Comparison of ENCODE assay signal across 1 cellular context in the genomic region with DNA sequence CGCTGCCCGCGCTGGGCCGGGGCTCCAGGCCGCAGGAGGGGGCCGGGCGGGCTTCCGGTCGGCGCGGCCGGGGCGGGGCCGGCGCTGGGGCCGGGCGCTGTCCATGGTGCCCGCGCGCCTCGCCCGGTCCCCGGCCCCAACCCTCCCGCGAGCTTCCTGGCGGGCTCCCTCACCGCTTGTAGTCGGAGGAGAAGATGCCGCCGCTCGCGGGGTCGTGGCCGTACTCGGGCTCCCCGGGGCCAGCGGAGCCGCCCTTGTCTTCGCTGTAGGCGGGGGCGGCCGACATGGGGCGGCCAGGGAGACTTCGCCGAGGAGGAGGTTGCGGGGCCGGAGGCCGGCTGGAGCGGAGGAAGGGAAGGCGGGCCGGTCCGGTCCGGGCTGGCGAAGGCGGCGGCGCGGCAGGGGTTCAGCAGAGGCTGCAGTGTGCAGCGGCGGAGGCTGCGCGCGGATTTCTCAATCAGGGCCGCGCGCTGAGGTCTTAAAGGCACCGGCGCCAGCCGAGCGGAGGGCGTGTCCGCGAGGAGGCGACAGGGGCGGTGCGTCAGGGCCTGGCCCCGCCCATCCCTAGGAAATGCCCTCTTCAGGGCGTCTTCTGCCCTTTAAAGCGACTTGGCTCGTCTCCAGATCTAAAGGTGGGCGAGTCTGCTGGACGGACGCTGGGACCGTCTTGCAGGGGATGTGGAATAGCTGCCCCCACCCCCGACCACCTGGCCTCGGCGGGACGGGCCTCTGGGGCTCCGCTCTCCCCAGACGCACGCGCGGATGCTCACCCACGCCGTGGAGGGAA.
TF ChIP-seq lines count a peak whose summit lies in the region.

A gene with protein sequence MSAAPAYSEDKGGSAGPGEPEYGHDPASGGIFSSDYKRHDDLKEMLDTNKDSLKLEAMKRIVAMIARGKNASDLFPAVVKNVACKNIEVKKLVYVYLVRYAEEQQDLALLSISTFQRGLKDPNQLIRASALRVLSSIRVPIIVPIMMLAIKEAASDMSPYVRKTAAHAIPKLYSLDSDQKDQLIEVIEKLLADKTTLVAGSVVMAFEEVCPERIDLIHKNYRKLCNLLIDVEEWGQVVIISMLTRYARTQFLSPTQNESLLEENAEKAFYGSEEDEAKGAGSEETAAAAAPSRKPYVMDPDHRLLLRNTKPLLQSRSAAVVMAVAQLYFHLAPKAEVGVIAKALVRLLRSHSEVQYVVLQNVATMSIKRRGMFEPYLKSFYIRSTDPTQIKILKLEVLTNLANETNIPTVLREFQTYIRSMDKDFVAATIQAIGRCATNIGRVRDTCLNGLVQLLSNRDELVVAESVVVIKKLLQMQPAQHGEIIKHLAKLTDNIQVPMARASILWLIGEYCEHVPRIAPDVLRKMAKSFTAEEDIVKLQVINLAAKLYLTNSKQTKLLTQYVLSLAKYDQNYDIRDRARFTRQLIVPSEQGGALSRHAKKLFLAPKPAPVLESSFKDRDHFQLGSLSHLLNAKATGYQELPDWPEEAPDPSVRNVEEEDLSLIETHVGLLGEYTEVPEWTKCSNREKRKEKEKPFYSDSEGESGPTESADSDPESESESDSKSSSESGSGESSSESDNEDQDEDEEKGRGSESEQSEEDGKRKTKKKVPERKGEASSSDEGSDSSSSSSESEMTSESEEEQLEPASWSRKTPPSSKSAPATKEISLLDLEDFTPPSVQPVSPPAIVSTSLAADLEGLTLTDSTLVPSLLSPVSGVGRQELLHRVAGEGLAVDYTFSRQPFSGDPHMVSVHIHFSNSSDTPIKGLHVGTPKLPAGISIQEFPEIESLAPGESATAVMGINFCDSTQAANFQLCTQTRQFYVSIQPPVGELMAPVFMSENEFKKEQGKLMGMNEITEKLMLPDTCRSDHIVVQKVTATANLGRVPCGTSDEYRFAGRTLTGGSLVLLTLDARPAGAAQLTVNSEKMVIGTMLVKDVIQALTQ (minus strand): TSS at position 455 of the 787 bp plus-strand sequence. CDS start 169 bp downstream, at position 286.

TF ChIP-seq in IMR-90, 13 proteins besides CTCF, POLR2A, EP300 and RAD21:
- TF ChIP-seq RCOR1 (IDR thresholded peaks at IDR 0.05; ENCODE audit: insufficient replicate concordance, low read length): peak; percentile 42
- peak; percentile 94 for TF ChIP-seq MAZ (IDR thresholded peaks at IDR 0.05; ENCODE audit: borderline replicate concordance, low read depth, low read length)
- peak; percentile 79; the same call in 1 of the 2 replicates for TF ChIP-seq MXI1 (IDR thresholded peaks at IDR 0.05; ENCODE audit: borderline replicate concordance, low read depth, low read length)
- no peak for TF ChIP-seq RFX5 (IDR thresholded peaks at IDR 0.05; ENCODE audit: low read depth, low read length)
- TF ChIP-seq CEBPB (IDR thresholded peaks at IDR 0.05; ENCODE audit: low read depth, low read length): peak; percentile 79
- no peak for TF ChIP-seq NFE2L2 (IDR thresholded peaks at IDR 0.05; ENCODE audit: low read depth, low read length)
